ENCODE assay signal across 2 cellular contexts in the genomic region with DNA sequence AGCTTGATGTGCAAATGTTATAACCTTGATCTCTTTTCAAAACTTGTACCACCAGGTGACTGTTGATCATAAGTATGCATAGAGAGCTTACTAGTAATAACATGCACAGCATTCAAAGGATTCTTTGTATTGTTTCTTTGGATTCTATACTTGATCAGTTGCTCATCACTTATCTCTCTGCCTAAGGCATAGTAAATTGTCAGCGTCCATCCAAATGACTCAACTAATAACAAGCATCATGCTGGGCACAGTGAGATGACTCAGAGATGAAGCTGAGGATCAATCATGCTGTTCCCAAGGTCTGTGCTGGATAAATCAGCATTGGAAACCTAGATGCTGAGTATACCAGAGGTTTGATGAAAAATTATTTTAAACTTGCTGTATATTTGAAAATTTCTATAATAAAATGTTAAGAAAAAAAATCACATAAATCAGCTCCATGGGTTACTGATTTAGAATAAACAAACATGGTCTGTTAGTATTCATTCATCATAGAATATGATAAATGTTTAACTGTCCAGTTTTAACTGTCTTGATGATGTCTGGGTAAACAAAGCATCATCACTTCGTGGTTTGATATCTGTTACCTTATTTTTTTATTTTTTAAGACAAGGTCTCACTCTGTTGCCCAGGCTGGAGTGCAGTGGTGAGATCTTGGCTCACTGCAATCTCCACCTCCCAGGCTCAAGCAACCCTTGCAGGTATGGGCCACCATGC.
TF ChIP-seq lines count a peak whose summit lies in the region.

No MANE protein-coding gene starts in this region.

TF ChIP-seq in GM12891, 5 proteins besides CTCF, POLR2A, EP300 and RAD21 (continued from another document):
- TF ChIP-seq POLR2AphosphoS5 (IDR thresholded peaks at IDR 0.05; ENCODE audit: low read depth, low read length), result no peak
- TF ChIP-seq SPI1 (IDR thresholded peaks at IDR 0.05; ENCODE audit: low read depth, low read length), result no peak

TF ChIP-seq in endothelial cell of umbilical vein, 7 proteins besides CTCF, POLR2A, EP300 and RAD21 (continued from another document):
- TF ChIP-seq GATA2 (IDR thresholded peaks at IDR 0.05; ENCODE audit: insufficient read depth, insufficient read length, low read depth, low read length), result peak; percentile 24
